Comparison of ENCODE assay signal across 21 cellular contexts in genomic region chr10:12697741-12698140, GRCh38.
DNase-seq lines count a peak whose midpoint lies in the region; ATAC-seq, FAIRE-seq and TF ChIP-seq lines count a peak whose summit lies in the region.
"Had no signal": no experiment of that assay in that cellular context is flagged by ENCODE, and none has a peak within 500 bp of the region (broad histone marks: within the 10 kb centered on the region; RNA-seq: fewer than 3 reads in every experiment).

No MANE protein-coding gene starts in this region.

- no peak overlapping the region for H3K4me3 ChIP-seq in endothelial cell of umbilical vein (replicated peaks in 1 of 3; ENCODE audit: insufficient read depth in 1 of 3, low read depth in 1 of 3, low read length in 3 of 3)
- H3K4me3 ChIP-seq in pancreas = no peak overlapping the region
- no peak overlapping the region for H3K4me3 ChIP-seq in testis

- CTCF ChIA-PET in endothelial cell of umbilical vein (lab: Charles Lee) = no interaction called here

- H3K9ac ChIP-seq in endothelial cell of umbilical vein (replicated peaks; ENCODE audit: extremely low read depth, insufficient read depth, low read length) = no peak overlapping the region
- H3K9ac ChIP-seq: KMS-11 had no signal

- H2AFZ ChIP-seq in endothelial cell of umbilical vein (ENCODE audit: low read depth, low read length) = peak overlapping the region; percentile 22

- H3K27me3 ChIP-seq in endothelial cell of umbilical vein (ENCODE audit: control insufficient read depth in 2 of 2, insufficient read depth in 2 of 2, low read length in 2 of 2) (no peaks in the 10 kb centered on the region), pancreas (no peaks in the 10 kb centered on the region), testis (no peaks in the 10 kb centered on the region)
- H3K27me3 ChIP-seq: BE2C had no signal

- WGBS in pancreas, 2 donors = 62 to 71% methylated on average over 10 of the region's 10 CpGs
- WGBS in testis, 2 donors = 60 to 69% methylated on average over 10 of the region's 10 CpGs

- BruUV-seq in endothelial cell of umbilical vein (replicated peaks; lab: Mats Ljungman, UMichigan) = no TSS peak

- H3K4me2 ChIP-seq in endothelial cell of umbilical vein (ENCODE audit: insufficient read depth, low read length) = no peak overlapping the region
- H3K4me2 ChIP-seq: KMS-11 had no signal

- TF ChIP-seq POLR2A in endothelial cell of umbilical vein (IDR thresholded peaks at IDR 0.05; ENCODE audit: low read depth, low read length) (no peak), testis (IDR thresholded peaks at IDR 0.05) (no peak)

- H3K4me1 Mint-ChIP-seq in T-helper 2 cell treated with Interferon-gamma antibody and Interleukin-4, amounts not matched to agents 5 μg/mL and 100 μg/mL, for 36 hours (ENCODE audit: low read depth) = peaks cover 5% of the 10 kb centered on the region

- no peak overlapping the region for H3K4me3 Mint-ChIP-seq in T-helper 2 cell treated with Interferon-gamma antibody and Interleukin-4, amounts not matched to agents 5 μg/mL and 100 μg/mL, for 36 hours
- H3K4me3 Mint-ChIP-seq: CD4-positive, CD25-positive, alpha-beta regulatory T cell had no signal

- H3K36me3 Mint-ChIP-seq in T-helper 2 cell treated with Interferon-gamma antibody and Interleukin-4, amounts not matched to agents 5 μg/mL and 100 μg/mL, for 36 hours (ENCODE audit: low read depth) = peaks cover 4% of the 10 kb centered on the region

- no peak for FAIRE-seq in endothelial cell of umbilical vein (lab: Jason Lieb, UNC)
- FAIRE-seq in pancreas (lab: Jason Lieb, UNC) = no peak
- FAIRE-seq: A204.1, H1 had no signal

- H3K9me3 Mint-ChIP-seq in T-helper 2 cell treated with Interferon-gamma antibody and Interleukin-4, amounts not matched to agents 5 μg/mL and 100 μg/mL, for 36 hours = peaks cover 3% of the 10 kb centered on the region
- H3K9me3 Mint-ChIP-seq: CD4-positive, CD25-positive, alpha-beta regulatory T cell had no signal

- no peak overlapping the region for H3K27ac Mint-ChIP-seq in T-helper 2 cell treated with Interferon-gamma antibody and Interleukin-4, amounts not matched to agents 5 μg/mL and 100 μg/mL, for 36 hours
- H3K27ac Mint-ChIP-seq: CD4-positive, CD25-positive, alpha-beta regulatory T cell had no signal

- H3K27me3 Mint-ChIP-seq in T-helper 2 cell treated with Interferon-gamma antibody and Interleukin-4, amounts not matched to agents 5 μg/mL and 100 μg/mL, for 36 hours (ENCODE audit: low read depth) = no peaks in the 10 kb centered on the region
- H3K27me3 Mint-ChIP-seq: CD4-positive, CD25-positive, alpha-beta regulatory T cell had no signal

- no peaks in the 10 kb centered on the region for H3K36me3 ChIP-seq in endothelial cell of umbilical vein (ENCODE audit: control insufficient read depth in 2 of 2, extremely low read depth in 1 of 2, insufficient read depth in 2 of 2, low read length in 2 of 2)
- no peaks in the 10 kb centered on the region for H3K36me3 ChIP-seq in pancreas
- no peaks in the 10 kb centered on the region for H3K36me3 ChIP-seq in testis (ENCODE audit: low read depth, missing control alignments)
- H3K36me3 ChIP-seq: BE2C had no signal

- H3K4me1 ChIP-seq in endothelial cell of umbilical vein (ENCODE audit: control insufficient read depth, extremely low read depth, insufficient read depth, low read length) (peaks cover 11% of the 10 kb centered on the region), pancreas (peaks cover 12 to 39% (median 36%) of the 10 kb centered on the region in 3 donors), testis (no peaks in the 10 kb centered on the region)
- H3K4me1 ChIP-seq: BE2C had no signal

- H3K27ac ChIP-seq in endothelial cell of umbilical vein (ENCODE audit: insufficient read depth, low read depth, low read length) = no peak overlapping the region
- H3K27ac ChIP-seq in pancreas = peak overlapping the region in 3 of 4 donors; percentile 59 to 94 (median 89)
- peak overlapping the region in 1 of 2 donors; percentile 13 for H3K27ac ChIP-seq in testis
- H3K27ac ChIP-seq: KMS-11 had no signal

- H4K20me1 ChIP-seq in endothelial cell of umbilical vein (replicated peaks; ENCODE audit: control insufficient read depth, extremely low read depth, insufficient read depth, low read length) = no peaks in the 10 kb centered on the region

- ATAC-seq in left cardiac atrium (peak; percentile 15 to 81), Right ventricle myocardium inferior (no peak), pancreas (peak in 3 of 4 donors; percentile 44 to 73 (median 56)), HG03342 (IDR thresholded peaks at IDR 0.05; ENCODE audit: unreplicated experiment) (no peak)

- dilution Hi-C loops in endothelial cell of umbilical vein (cut with MboI; ENCODE audit: extremely low pct_ligation_motif_present, low sequenced_read_pairs) = no loop called here

- H3K9me1 ChIP-seq in endothelial cell of umbilical vein (replicated peaks; ENCODE audit: control insufficient read depth, extremely low read depth, insufficient read depth, low read length) = no peaks in the 10 kb centered on the region

- TF ChIP-seq CTCF in endothelial cell of umbilical vein (IDR thresholded peaks at IDR 0.05; ENCODE audit: extremely low read depth in 1 of 2, insufficient read depth in 1 of 2, low read depth in 1 of 2, low read length in 2 of 2) (no peak), pancreas (IDR thresholded peaks at IDR 0.05) (no peak), testis (IDR thresholded peaks at IDR 0.05) (no peak)

- DNase-seq in left cardiac atrium (no peak), Right ventricle myocardium inferior (ENCODE audit: missing footprints) (no peak), endothelial cell of umbilical vein (ENCODE audit: low read depth, low spot score) (no peak), pancreas (peak in 3 of 6 donors; percentile 35 to 60 (median 53)), testis (peak; percentile 45), NCI-H510A (lab: John Stamatoyannopoulos, UW) (no peak)
- DNase-seq in T-helper 2 cell treated with Interferon-gamma antibody and Interleukin-4, amounts not matched to agents 5 μg/mL and 100 μg/mL, for 36 hours (ENCODE audit: low spot score) = no peak
- DNase-seq: BE2C; CD4-positive, CD25-positive, alpha-beta regulatory T cell; COR-L47; DMS 273 treated with DMSO at 0.1 percent for 48 hours; DND-41; NCI-H1417 treated with DMSO at 0.1 percent for 48 hours; NCI-H187 treated with DMSO at 0.1 percent for 48 hours; NCI-H226; NCI-H524 treated with DMSO at 0.1 percent for 48 hours; RPMI8226 had no signal

- no peaks in the 10 kb centered on the region for H3K79me2 ChIP-seq in endothelial cell of umbilical vein (ENCODE audit: control insufficient read depth, insufficient read depth, low read length)

- intact Hi-C loops in left cardiac atrium (cut with DNase I) = no loop called here
- intact Hi-C loops in Right ventricle myocardium inferior (cut with DNase I) = no loop called here
- intact Hi-C loops in endothelial cell of umbilical vein (cut with micrococcal nuclease) = no loop called here
- intact Hi-C loops in pancreas (cut with DNase I) = no loop called here
- intact Hi-C loops in testis (cut with DNase I; ENCODE audit: low total_unique reads) = no loop called here

- POLR2A ChIA-PET in endothelial cell of umbilical vein (lab: Charles Lee) = no interaction called here

- H3K9me3 ChIP-seq in endothelial cell of umbilical vein (replicated peaks; ENCODE audit: control insufficient read depth, insufficient read depth, low read length) = no peaks in the 10 kb centered on the region
- no peaks in the 10 kb centered on the region for H3K9me3 ChIP-seq in pancreas
- H3K9me3 ChIP-seq in testis = no peaks in the 10 kb centered on the region
- H3K9me3 ChIP-seq: BE2C had no signal

TF ChIP-seq in endothelial cell of umbilical vein, 7 proteins besides CTCF, POLR2A, EP300 and RAD21:
- TF ChIP-seq MYC (IDR thresholded peaks at IDR 0.05; ENCODE audit: low read depth, low read length) = no peak
- TF ChIP-seq MAX (IDR thresholded peaks at IDR 0.05; ENCODE audit: insufficient read depth, insufficient read length) = no peak

Comparison
In these comparisons a context has a peak if more than half of its experiments do, and no peak if none do; other contexts are left out.
1. ATAC-seq: peak in left cardiac atrium (2 of 2) and pancreas (3 of 4); none in Right ventricle myocardium inferior (single experiment) and HG03342 (single experiment).